7 cellular contexts compared by ENCODE assay signal in the genomic region with DNA sequence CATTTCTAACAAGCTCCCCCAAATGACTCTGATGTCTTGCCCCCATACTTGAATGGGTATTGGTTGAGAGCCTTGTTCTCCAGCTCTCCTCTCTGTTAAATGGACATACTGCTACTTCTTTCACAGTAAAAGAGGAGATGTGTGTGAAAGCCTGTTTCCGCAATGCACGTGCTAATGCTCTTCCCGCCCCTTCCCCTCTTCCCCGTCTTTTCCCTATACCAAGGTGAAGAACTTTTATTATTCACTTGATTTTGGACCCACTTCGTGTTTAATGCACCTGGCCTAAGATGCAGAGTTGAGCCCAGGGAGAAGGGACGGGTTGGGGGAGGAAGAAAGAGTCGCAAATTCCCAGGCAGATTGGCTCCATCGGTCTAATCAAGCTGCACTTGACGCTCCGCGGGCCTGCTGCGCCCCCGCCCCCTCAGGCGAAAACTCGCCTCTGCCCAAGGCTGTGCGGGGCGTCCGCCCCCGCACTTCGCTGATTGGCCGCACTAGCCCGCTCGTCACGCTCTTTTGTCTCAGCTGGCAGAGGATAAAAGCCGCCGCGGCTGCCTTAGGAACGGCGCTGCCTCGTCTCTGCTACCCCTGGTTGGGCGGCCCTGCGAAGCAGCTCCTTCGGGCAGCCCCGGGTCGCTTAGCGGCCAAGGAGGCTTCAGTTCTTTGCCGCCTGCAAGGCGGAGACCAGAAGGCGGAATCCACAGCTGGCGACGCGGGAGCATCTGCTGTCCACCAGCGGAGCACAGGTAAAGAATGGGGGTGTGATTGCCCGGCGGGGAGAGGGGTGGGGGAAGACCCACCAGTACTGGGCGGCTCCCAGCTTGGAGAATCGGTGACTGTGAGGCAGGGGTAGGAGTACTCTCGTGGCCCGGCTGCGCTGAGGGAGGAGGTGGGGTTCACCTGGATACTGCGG. TPM values are rescaled to one million over a fixed set of nuclear protein-coding genes. Genes with fewer than 3 reads are reported as not detected.
DNase-seq lines count a peak whose midpoint lies in the region; ATAC-seq and TF ChIP-seq lines count a peak whose summit lies in the region.

A gene (plus strand): TSS at position 562 of the 910 bp plus-strand sequence. CDS start 1,421 bp downstream, outside the sequence.

- no peak for TF ChIP-seq CTCF in WERI-Rb-1 (IDR thresholded peaks at IDR 0.05; ENCODE audit: low read depth, low read length)
- no peak for TF ChIP-seq CTCF in left lung (IDR thresholded peaks at IDR 0.05)

- H3K27me3 ChIP-seq in WERI-Rb-1 (ENCODE audit: insufficient read depth, low read depth, severe bottlenecking) (peaks cover 4% of the 10 kb centered on the region), left lung (peaks cover 37 to 64% of the 10 kb centered on the region in 2 donors)

- intact Hi-C loops in left lung (cut with DNase I): no loop called here

- ATAC-seq in GM18498 (IDR thresholded peaks at IDR 0.05; ENCODE audit: unreplicated experiment) (peak; percentile 64), left lung (peak; percentile 79)

- no peaks in the 10 kb centered on the region for H3K9me3 ChIP-seq in WERI-Rb-1 (ENCODE audit: severe bottlenecking)
- no peaks in the 10 kb centered on the region for H3K9me3 ChIP-seq in left lung

- H3K36me3 ChIP-seq in WERI-Rb-1 (no peaks in the 10 kb centered on the region), left lung (no peaks in the 10 kb centered on the region)

- no peak within 1 kb of the TSS for H3K27ac ChIP-seq in WERI-Rb-1
- no peak within 1 kb of the TSS for H3K27ac ChIP-seq in left lung

- H3K4me3 ChIP-seq in WERI-Rb-1 (ENCODE audit: low read depth, low read length): peak within 1 kb of the TSS; percentile 31
- peak within 1 kb of the TSS in 1 of 2 donors; percentile 17 for H3K4me3 ChIP-seq in left lung

- DNase-seq in NCI-H1105 treated with DMSO at 0.1 percent for 48 hours (lab: John Stamatoyannopoulos, UW) (peak; percentile 80), WERI-Rb-1 (peak; percentile 71), cerebellar nuclear complex (lab: John Stamatoyannopoulos, UW) (peak; percentile 16 to 43), left lung (peak; percentile 46 to 77), mesenteric fat pad (ENCODE audit: low spot score) (no peak)
- peak; percentile 17 to 25 for DNase-seq in stimulated activated CD8-positive, alpha-beta memory T cell treated with anti-CD3 and anti-CD28 coated beads, Interleukin-15, amount 100 ng/mL, for 48 hours (ENCODE audit: low read depth in 2 of 2)

- H3K4me1 ChIP-seq in left lung: no peaks in the 10 kb centered on the region

RNA-seq across cellular contexts. Expression of the gene that starts here (rescaled TPM):
- under 1 TPM in 1 of 2 donors, not detected in 1; 0.55 TPM for total RNA-seq in left lung
- not detected for total RNA-seq in mesenteric fat pad

Comparison
In these comparisons a context has a peak if more than half of its experiments do, and no peak if none do; other contexts are left out.
1. Peak in DNase-seq and ATAC-seq in left lung; RNA of the gene not detected or under 1 TPM.